In genomic region chr7:106848851-106849442, GRCh38 we compare ENCODE assay signal across 13 cellular contexts. TPM values are rescaled to one million over a fixed set of nuclear protein-coding genes. Genes with fewer than 3 reads are reported as not detected.
DNase-seq lines count a peak whose midpoint lies in the region; ATAC-seq and TF ChIP-seq lines count a peak whose summit lies in the region.
"Had no signal": no experiment of that assay in that cellular context is flagged by ENCODE, and none has a peak within 500 bp of the region (broad histone marks: within the 10 kb centered on the region; RNA-seq: fewer than 3 reads in every experiment).

No MANE protein-coding gene starts in this region.

- 0 out of 2 replicates have a peak, but pooled peaks cover 8% of the 10 kb centered on the region for H3K9me2 ChIP-seq in GM23338 (ENCODE audit: insufficient read depth)

- no peaks in the 10 kb centered on the region; the same call in 2 of the 3 replicates for H3K9me3 Mint-ChIP-seq in GM23338

- no peak overlapping the region for H3K9ac ChIP-seq in skeletal muscle satellite cell (ENCODE audit: low read depth, low read length)

- H3K36me3 ChIP-seq in GM23338 (ENCODE audit: insufficient read depth) = no peaks in the 10 kb centered on the region
- H3K36me3 ChIP-seq in skeletal muscle satellite cell (ENCODE audit: insufficient read depth, low read length) = no peaks in the 10 kb centered on the region
- H3K36me3 ChIP-seq: adrenal gland, heart right ventricle, spleen had no signal

- DNase-seq in GM23338 (ENCODE audit: low spot score) = no peak
- DNase-seq in RPMI7951 (ENCODE audit: low read depth) = peak; percentile 79
- DNase-seq in fibroblast of mammary gland (ENCODE audit: low read depth) = peak; percentile 84
- no peak for DNase-seq in NCI-H146 (lab: John Stamatoyannopoulos, UW)
- no peak for DNase-seq in RPMI8226
- DNase-seq: activated CD8-positive, alpha-beta memory T cell treated with anti-CD3 and anti-CD28 coated beads, Interleukin-2, amount 50 U/mL, for 4 hours; adrenal gland; DMS 273 treated with DMSO at 0.1 percent for 48 hours; H7; heart right ventricle; spleen had no signal

- no peak overlapping the region for H3K4me3 Mint-ChIP-seq in GM23338

- H3K27me3 ChIP-seq in GM23338 (ENCODE audit: insufficient read depth) (no peaks in the 10 kb centered on the region), skeletal muscle satellite cell (ENCODE audit: control insufficient read depth, insufficient read depth, low read length) (peaks cover 10% of the 10 kb centered on the region)
- H3K27me3 ChIP-seq: adrenal gland, spleen had no signal

- H3K27me3 Mint-ChIP-seq in GM23338 (ENCODE audit: insufficient read depth, low read depth, poor library complexity) = no peaks in the 10 kb centered on the region

- no peak overlapping the region for H3K27ac Mint-ChIP-seq in GM23338

- H3K27ac ChIP-seq in GM23338 (ENCODE audit: low read depth) = no peak overlapping the region
- H3K27ac ChIP-seq: adrenal gland, heart right ventricle, spleen had no signal

- H3K4me1 ChIP-seq in GM23338 (ENCODE audit: insufficient read depth) = no peaks in the 10 kb centered on the region
- H3K4me1 ChIP-seq in skeletal muscle satellite cell (ENCODE audit: control insufficient read depth, insufficient read depth, low read length) = peaks cover 4% of the 10 kb centered on the region
- H3K4me1 ChIP-seq: adrenal gland, heart right ventricle, spleen had no signal

- H3F3A ChIP-seq in GM23338 (replicated peaks; ENCODE audit: low read depth) = no peaks in the 10 kb centered on the region

- no peaks in the 10 kb centered on the region for H3K79me2 ChIP-seq in GM23338 (replicated peaks; ENCODE audit: insufficient read depth)

- no peaks in the 10 kb centered on the region for H3K36me3 Mint-ChIP-seq in GM23338 (ENCODE audit: low read depth)

- no peak for TF ChIP-seq CTCF in GM23338 (conservative IDR thresholded peaks at IDR 0.05; ENCODE audit: low read depth in 2 of 2)
- TF ChIP-seq CTCF in fibroblast of mammary gland (conservative IDR thresholded peaks at IDR 0.05; ENCODE audit: control insufficient read depth, insufficient read depth, low read depth, low read length) = no peak

- H2AFZ ChIP-seq in GM23338 = peak overlapping the region; percentile 78

- peaks cover 5% of the 10 kb centered on the region for H3K4me1 Mint-ChIP-seq in GM23338

- H3K9me3 ChIP-seq in skeletal muscle satellite cell (replicated peaks; ENCODE audit: low read length) = no peaks in the 10 kb centered on the region
- H3K9me3 ChIP-seq: adrenal gland, heart right ventricle, spleen had no signal

- H3K4me2 ChIP-seq in GM23338 = no peak overlapping the region
- H3K4me2 ChIP-seq in skeletal muscle satellite cell (ENCODE audit: low read length) = peak overlapping the region; percentile 1

- no peaks in the 10 kb centered on the region for H4K20me1 ChIP-seq in GM23338 (replicated peaks; ENCODE audit: insufficient read depth)

- H3K4me3 ChIP-seq in GM23338 = no peak overlapping the region
- no peak overlapping the region for H3K4me3 ChIP-seq in fibroblast of mammary gland (ENCODE audit: control insufficient read depth, low read depth, low read length)
- no peak overlapping the region for H3K4me3 ChIP-seq in skeletal muscle satellite cell (ENCODE audit: low read length)
- H3K4me3 ChIP-seq: adrenal gland, heart right ventricle, spleen had no signal

- ATAC-seq in GM23338 = no peak
- ATAC-seq in GM21576 (IDR thresholded peaks at IDR 0.05; ENCODE audit: unreplicated experiment) = no peak
- ATAC-seq: heart right ventricle had no signal

TF ChIP-seq in GM23338, 12 proteins besides CTCF, POLR2A, EP300 and RAD21:
- TF ChIP-seq JUNB (IDR thresholded peaks at IDR 0.05; ENCODE audit: unreplicated experiment) (no peak), EZH2phosphoT487 (IDR thresholded peaks at IDR 0.05; ENCODE audit: unreplicated experiment) (no peak), CREB1 (CRISPR knock-in tag; IDR thresholded peaks at IDR 0.05; ENCODE audit: low read depth) (no peak), ETS1 (IDR thresholded peaks at IDR 0.05) (no peak), POLR2AphosphoS5 (IDR thresholded peaks at IDR 0.05; ENCODE audit: low read depth) (no peak)
TF ChIP-seq in GM23338: peak in this region for 0.

RNA-seq across cellular contexts. Expression of gene PIK3CG, which starts 16.1 kb away (rescaled TPM):
- total RNA-seq in GM23338 (2014; rRNA removed; shearing (Covaris generic)) = not detected in 2 replicates
- polyA plus RNA-seq in GM23338 (2016; fragmentation: Nextera tagmentation; extraction: Ambion mirVana) = not detected in 2 replicates
- total RNA-seq in RPMI7951 (2014; rRNA removed; shearing (Covaris generic)) = 2.0 and 3.2 TPM in 2 replicates
- total RNA-seq in skeletal muscle satellite cell (2012; rRNA removed) = not detected in 2 replicates

Comparison
In these comparisons a context has a peak if more than half of its experiments do, and no peak if none do; other contexts are left out.
1. DNase-seq: peak in RPMI7951 (single experiment) and fibroblast of mammary gland (single experiment); none in GM23338 (single experiment), NCI-H146 (single experiment) and RPMI8226 (single experiment).